ENCODE assay signal across 1 cellular context in the genomic region with DNA sequence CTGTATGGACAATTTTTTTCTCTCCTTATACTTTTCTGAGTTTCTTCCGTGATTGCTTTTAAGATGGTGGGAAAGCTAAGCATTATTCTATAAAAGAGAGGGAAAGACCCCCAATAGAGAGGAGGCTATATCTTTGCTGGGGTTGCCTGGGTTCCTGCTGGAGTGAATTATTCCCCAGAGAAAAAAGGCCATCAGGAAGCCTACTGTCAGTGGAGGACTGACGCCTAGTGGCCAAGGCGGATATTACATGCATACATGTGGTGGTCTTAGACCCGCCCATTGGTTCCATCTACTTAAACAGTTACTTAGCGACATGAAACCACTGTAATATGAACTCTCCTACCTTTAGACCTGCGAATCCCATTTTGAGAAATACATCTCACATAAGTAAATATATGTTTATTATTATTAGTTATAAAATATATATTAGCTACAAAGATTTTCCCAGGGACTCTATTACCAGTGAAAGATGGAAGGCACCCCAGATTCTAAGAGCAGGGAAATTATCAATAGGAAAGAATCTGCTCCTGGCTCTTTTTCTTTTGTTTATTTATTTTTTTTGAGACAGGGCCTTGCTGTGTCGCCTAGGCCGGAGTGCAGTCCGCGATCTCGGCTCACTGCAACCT.
A peak's percentile ranks its signal among the peaks of the same experiment; 100 is the strongest.
TF ChIP-seq lines count a peak whose summit lies in the region.

No MANE protein-coding gene starts in this region.

TF ChIP-seq in GM12878, 131 proteins besides CTCF, POLR2A, EP300 and RAD21:
- no peak for TF ChIP-seq MTA3 (IDR thresholded peaks at IDR 0.05; ENCODE audit: borderline replicate concordance, low read length)
- peak; percentile 95; the same call in 2 of the 3 replicates for TF ChIP-seq POU2F2 (IDR thresholded peaks at IDR 0.05; ENCODE audit: borderline replicate concordance, low read depth, low read length)
- no peak for TF ChIP-seq CHD1 (IDR thresholded peaks at IDR 0.05; ENCODE audit: low read depth, low read length)
- TF ChIP-seq SMC3 (IDR thresholded peaks at IDR 0.05; ENCODE audit: borderline replicate concordance, low read length): peak; percentile 96
- peak; percentile 76 for TF ChIP-seq YY1 (IDR thresholded peaks at IDR 0.05; ENCODE audit: low read depth, low read length)
- TF ChIP-seq SP1 (IDR thresholded peaks at IDR 0.05; ENCODE audit: low read depth, low read length): peak; percentile 30
- peak; percentile 43 for TF ChIP-seq RUNX3 (IDR thresholded peaks at IDR 0.05; ENCODE audit: low read length)
- TF ChIP-seq STAT1 (conservative IDR thresholded peaks at IDR 0.05): peak; percentile 56; the same call in 1 of the 2 replicates
- TF ChIP-seq MEF2B (IDR thresholded peaks at IDR 0.05; ENCODE audit: partially characterized antibody, poor library complexity, severe bottlenecking): peak; percentile 95
- TF ChIP-seq IKZF1 (conservative IDR thresholded peaks at IDR 0.05): no peak
- TF ChIP-seq RELA (IDR thresholded peaks at IDR 0.05; ENCODE audit: borderline replicate concordance, partially characterized antibody): peak; percentile 40
- TF ChIP-seq, protein P1, sequence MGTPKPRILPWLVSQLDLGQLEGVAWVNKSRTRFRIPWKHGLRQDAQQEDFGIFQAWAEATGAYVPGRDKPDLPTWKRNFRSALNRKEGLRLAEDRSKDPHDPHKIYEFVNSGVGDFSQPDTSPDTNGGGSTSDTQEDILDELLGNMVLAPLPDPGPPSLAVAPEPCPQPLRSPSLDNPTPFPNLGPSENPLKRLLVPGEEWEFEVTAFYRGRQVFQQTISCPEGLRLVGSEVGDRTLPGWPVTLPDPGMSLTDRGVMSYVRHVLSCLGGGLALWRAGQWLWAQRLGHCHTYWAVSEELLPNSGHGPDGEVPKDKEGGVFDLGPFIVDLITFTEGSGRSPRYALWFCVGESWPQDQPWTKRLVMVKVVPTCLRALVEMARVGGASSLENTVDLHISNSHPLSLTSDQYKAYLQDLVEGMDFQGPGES (IDR thresholded peaks at IDR 0.05): peak; percentile 60
- peak; percentile 57; the same call in 1 of the 2 replicates for TF ChIP-seq RB1 (IDR thresholded peaks at IDR 0.05; ENCODE audit: borderline replicate concordance)
- TF ChIP-seq, protein P2, sequence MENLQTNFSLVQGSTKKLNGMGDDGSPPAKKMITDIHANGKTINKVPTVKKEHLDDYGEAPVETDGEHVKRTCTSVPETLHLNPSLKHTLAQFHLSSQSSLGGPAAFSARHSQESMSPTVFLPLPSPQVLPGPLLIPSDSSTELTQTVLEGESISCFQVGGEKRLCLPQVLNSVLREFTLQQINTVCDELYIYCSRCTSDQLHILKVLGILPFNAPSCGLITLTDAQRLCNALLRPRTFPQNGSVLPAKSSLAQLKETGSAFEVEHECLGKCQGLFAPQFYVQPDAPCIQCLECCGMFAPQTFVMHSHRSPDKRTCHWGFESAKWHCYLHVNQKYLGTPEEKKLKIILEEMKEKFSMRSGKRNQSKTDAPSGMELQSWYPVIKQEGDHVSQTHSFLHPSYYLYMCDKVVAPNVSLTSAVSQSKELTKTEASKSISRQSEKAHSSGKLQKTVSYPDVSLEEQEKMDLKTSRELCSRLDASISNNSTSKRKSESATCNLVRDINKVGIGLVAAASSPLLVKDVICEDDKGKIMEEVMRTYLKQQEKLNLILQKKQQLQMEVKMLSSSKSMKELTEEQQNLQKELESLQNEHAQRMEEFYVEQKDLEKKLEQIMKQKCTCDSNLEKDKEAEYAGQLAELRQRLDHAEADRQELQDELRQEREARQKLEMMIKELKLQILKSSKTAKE (IDR thresholded peaks at IDR 0.05; ENCODE audit: low read depth, poor library complexity, severe bottlenecking): peak; percentile 26
